ENCODE assay signal across 8 cellular contexts in the genomic region with DNA sequence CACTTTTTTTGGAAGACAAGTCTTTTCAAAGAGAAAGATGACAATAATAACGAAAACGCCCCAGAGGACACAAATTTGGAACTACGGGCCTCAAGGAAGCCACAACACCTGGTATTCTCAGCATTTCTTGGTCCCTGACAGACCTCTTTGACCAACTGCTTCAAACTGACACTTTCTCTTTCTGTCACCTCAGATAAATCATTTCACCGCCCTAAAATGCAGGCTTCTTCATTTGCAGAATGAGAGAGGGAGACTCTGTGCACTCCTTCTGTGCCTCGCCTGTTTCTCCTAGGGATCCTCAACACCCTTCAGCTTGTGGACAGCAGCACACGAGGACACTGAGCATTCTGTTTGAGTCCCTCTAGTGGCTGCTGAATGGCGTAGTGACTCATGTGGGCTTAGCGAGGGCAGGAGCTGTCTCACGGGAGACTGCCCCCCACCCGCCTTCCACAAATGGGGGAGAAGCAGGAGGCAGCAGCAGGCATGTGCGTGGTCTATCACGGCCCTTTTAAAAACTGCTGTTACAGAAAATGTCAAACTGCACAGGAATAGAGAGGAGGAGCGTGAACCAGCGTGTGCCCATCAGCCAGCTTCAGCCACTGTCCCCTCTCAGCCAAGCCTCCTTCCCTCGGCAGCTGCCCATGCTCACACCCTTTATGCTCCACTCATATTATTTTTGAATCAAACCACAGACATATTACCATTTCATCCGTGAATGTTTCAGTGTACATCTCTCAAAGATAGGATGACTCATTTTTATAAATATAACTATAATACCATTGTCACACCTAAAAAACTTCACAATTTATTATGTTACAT. TPM values are rescaled to one million over a fixed set of nuclear protein-coding genes. Genes with fewer than 3 reads are reported as not detected.
DNase-seq lines count a peak whose midpoint lies in the region; ATAC-seq, FAIRE-seq and TF ChIP-seq lines count a peak whose summit lies in the region.

No MANE protein-coding gene starts in this region.

- peaks cover 4% of the 10 kb centered on the region for H3K4me1 ChIP-seq in astrocyte (ENCODE audit: insufficient read depth, low read length)

- no peak overlapping the region for H3K27ac ChIP-seq in HL-60 (replicated peaks)
- H3K27ac ChIP-seq in astrocyte (ENCODE audit: low read depth, low read length): no peak overlapping the region

- peak; percentile 13 for TF ChIP-seq CTCF in HL-60 (IDR thresholded peaks at IDR 0.05; ENCODE audit: insufficient read depth, low read length)
- peak; percentile 46 for TF ChIP-seq CTCF in astrocyte (IDR thresholded peaks at IDR 0.05; ENCODE audit: insufficient read depth, low read depth, low read length)

- peaks cover 5% of the 10 kb centered on the region for H4K20me1 ChIP-seq in astrocyte (ENCODE audit: insufficient read depth, low read length)

- no peak overlapping the region for H3K4me3 Mint-ChIP-seq in astrocyte (ENCODE audit: unreplicated experiment)
- no peak overlapping the region for H3K4me3 Mint-ChIP-seq in stimulated activated memory B cell treated with anti-CD40 and anti-IgM and Interleukin-4, amounts not matched to agents 10 μg/mL and 1 μg/mL and 100 μg/mL, for 72 hours

- peaks cover 27% of the 10 kb centered on the region for H3K36me3 Mint-ChIP-seq in astrocyte (ENCODE audit: low read depth, unreplicated experiment)
- no peaks in the 10 kb centered on the region for H3K36me3 Mint-ChIP-seq in stimulated activated memory B cell treated with anti-CD40 and anti-IgM and Interleukin-4, amounts not matched to agents 10 μg/mL and 1 μg/mL and 100 μg/mL, for 72 hours

- no peaks in the 10 kb centered on the region for H3K9me3 ChIP-seq in astrocyte (ENCODE audit: insufficient read depth, low read depth, low read length)

- H3K4me2 ChIP-seq in astrocyte (ENCODE audit: low read length): no peak overlapping the region

- H3K27me3 ChIP-seq in HL-60 (ENCODE audit: insufficient read depth, poor library complexity, severe bottlenecking) (no peaks in the 10 kb centered on the region), astrocyte (ENCODE audit: insufficient read depth, low read length) (no peaks in the 10 kb centered on the region)

- H2AFZ ChIP-seq in astrocyte (ENCODE audit: low read depth, low read length): no peak overlapping the region

- no peak overlapping the region for H3K27ac Mint-ChIP-seq in astrocyte (ENCODE audit: unreplicated experiment)
- H3K27ac Mint-ChIP-seq in stimulated activated memory B cell treated with anti-CD40 and anti-IgM and Interleukin-4, amounts not matched to agents 10 μg/mL and 1 μg/mL and 100 μg/mL, for 72 hours: no peak overlapping the region

- ATAC-seq in GM21528 (IDR thresholded peaks at IDR 0.05; ENCODE audit: low FRiP score, unreplicated experiment) (peak; percentile 60), left lobe of liver (peak; percentile 64)
- ATAC-seq in stimulated activated memory B cell treated with anti-CD40 and anti-IgM and Interleukin-4, amounts not matched to agents 10 μg/mL and 1 μg/mL and 100 μg/mL, for 72 hours: no peak

- DNase-seq in NCI-H748 (lab: John Stamatoyannopoulos, UW; ENCODE audit: unreplicated experiment): peak; percentile 21
- DNase-seq in NCI-H748 treated with DMSO at 0.1 percent for 48 hours (lab: John Stamatoyannopoulos, UW): no peak
- peak; percentile 10 to 32 for DNase-seq in HL-60 (ENCODE audit: low read depth in 1 of 2, low spot score in 1 of 2)
- DNase-seq in astrocyte (ENCODE audit: low read depth): peak; percentile 41
- no peak for DNase-seq in left lobe of liver (ENCODE audit: low spot score)
- no peak for DNase-seq in NOMO-1 (lab: John Stamatoyannopoulos, UW; ENCODE audit: unreplicated experiment in 2 of 2)

- no peaks in the 10 kb centered on the region for H3K27me3 Mint-ChIP-seq in astrocyte (ENCODE audit: low read depth, unreplicated experiment)
- peaks cover 26% of the 10 kb centered on the region for H3K27me3 Mint-ChIP-seq in stimulated activated memory B cell treated with anti-CD40 and anti-IgM and Interleukin-4, amounts not matched to agents 10 μg/mL and 1 μg/mL and 100 μg/mL, for 72 hours

- no peaks in the 10 kb centered on the region for H3K4me1 Mint-ChIP-seq in astrocyte (ENCODE audit: low read depth, unreplicated experiment)
- peaks cover 50% of the 10 kb centered on the region for H3K4me1 Mint-ChIP-seq in stimulated activated memory B cell treated with anti-CD40 and anti-IgM and Interleukin-4, amounts not matched to agents 10 μg/mL and 1 μg/mL and 100 μg/mL, for 72 hours

- no peaks in the 10 kb centered on the region for H3K36me3 ChIP-seq in astrocyte (ENCODE audit: insufficient read depth, low read length)

- H3K4me3 ChIP-seq in HL-60 (replicated peaks; ENCODE audit: insufficient read depth, low read length) (no peak overlapping the region), astrocyte (ENCODE audit: insufficient read depth, low read depth, low read length) (no peak overlapping the region)

- no peaks in the 10 kb centered on the region for H3K79me2 ChIP-seq in astrocyte (ENCODE audit: insufficient read depth, low read length)

- FAIRE-seq in astrocyte (lab: Jason Lieb, UNC): no peak

- H3K9ac ChIP-seq in astrocyte (ENCODE audit: low read length): no peak overlapping the region

- H3K9me3 Mint-ChIP-seq in astrocyte (ENCODE audit: unreplicated experiment): no peaks in the 10 kb centered on the region
- no peaks in the 10 kb centered on the region for H3K9me3 Mint-ChIP-seq in stimulated activated memory B cell treated with anti-CD40 and anti-IgM and Interleukin-4, amounts not matched to agents 10 μg/mL and 1 μg/mL and 100 μg/mL, for 72 hours

RNA-seq across cellular contexts. Expression of gene GSDME, which starts 41.4 kb away (rescaled TPM):
- 25.0 and 27.7 TPM in 2 replicates for total RNA-seq in astrocyte
- 4.8 TPM for total RNA-seq in left lobe of liver

Comparison
In these comparisons a context has a peak if more than half of its experiments do, and no peak if none do; other contexts are left out.
1. DNase-seq: peak in NCI-H748 (single experiment), HL-60 (2 of 2) and astrocyte (single experiment); none in NCI-H748 treated with DMSO at 0.1 percent for 48 hours (single experiment), left lobe of liver (single experiment) and NOMO-1 (0 of 2).